In genomic region chr9:35079426-35080341, GRCh38 we compare ENCODE assay signal across 8 cellular contexts. TPM values are rescaled to one million over a fixed set of nuclear protein-coding genes. Genes with fewer than 3 reads are reported as not detected.
A peak's percentile ranks its signal among the peaks of the same experiment; 100 is the strongest.
DNase-seq lines count a peak whose midpoint lies in the region; ATAC-seq and TF ChIP-seq lines count a peak whose summit lies in the region.

Gene FANCG (minus strand): TSS chr9:35079942. CDS start chr9:35079524, 418 bp downstream.

- peak within 1 kb of the TSS; percentile 43 for H3K18ac ChIP-seq in mesendoderm (ENCODE audit: low read length)

- H3K79me1 ChIP-seq in mesendoderm (ENCODE audit: low read length), result peaks cover 17% of the 10 kb centered on the region

- peak within 1 kb of the TSS; percentile 80 for H3K4me2 ChIP-seq in mesendoderm (ENCODE audit: low read length)

- H3K27ac ChIP-seq in endodermal cell (ENCODE audit: low read depth, low read length) (peak within 1 kb of the TSS; percentile 91), mesendoderm (ENCODE audit: low read depth, low read length) (peak within 1 kb of the TSS; percentile 80)

- no peaks in the 10 kb centered on the region for H3K9me3 Mint-ChIP-seq in endodermal cell

- no peak within 1 kb of the TSS for H2AK5ac ChIP-seq in mesendoderm (ENCODE audit: low read length)

- 0 to 1% methylated on average over 32 to 67 of the region's 67 CpGs for WGBS in endodermal cell (ENCODE audit: insufficient coverage in 1 of 2, insufficient read length in 1 of 2), 2 experiments
- WGBS in mesendoderm (ENCODE audit: extremely low coverage, insufficient coverage, low lambda C conversion rate), result no CpG with 5 or more reads among the region's 67 CpGs

- H3K9ac ChIP-seq in endodermal cell (ENCODE audit: extremely low read depth, low read length, poor library complexity, severe bottlenecking), result peak within 1 kb of the TSS; percentile 77
- H3K9ac ChIP-seq in mesendoderm (ENCODE audit: low read length), result peak within 1 kb of the TSS; percentile 89

- H3K23ac ChIP-seq in mesendoderm (ENCODE audit: low read length), result no peak within 1 kb of the TSS

- no peak within 1 kb of the TSS for H2BK15ac ChIP-seq in mesendoderm (replicated peaks; ENCODE audit: low read depth)

- peak within 1 kb of the TSS; percentile 93 for H2BK5ac ChIP-seq in mesendoderm (ENCODE audit: low read length)

- H4K8ac ChIP-seq in mesendoderm (ENCODE audit: low read depth, low read length), result no peak within 1 kb of the TSS

- ATAC-seq in GM19467 (IDR thresholded peaks at IDR 0.05; ENCODE audit: unreplicated experiment), result peak; percentile 77

- H3K4me1 Mint-ChIP-seq in endodermal cell, result peaks cover 10% of the 10 kb centered on the region

- H3K27me3 ChIP-seq in endodermal cell (ENCODE audit: control insufficient read depth, insufficient read depth, low read length, poor library complexity, severe bottlenecking) (no peaks in the 10 kb centered on the region), mesendoderm (ENCODE audit: insufficient read depth, low read length, poor library complexity) (no peaks in the 10 kb centered on the region)

- H3K27me3 Mint-ChIP-seq in endodermal cell (ENCODE audit: insufficient read depth), result no peaks in the 10 kb centered on the region

- peaks cover 32% of the 10 kb centered on the region for H3K36me3 Mint-ChIP-seq in endodermal cell (ENCODE audit: low read depth)

- H2BK120ac ChIP-seq in mesendoderm (ENCODE audit: low read depth, low read length), result no peak within 1 kb of the TSS

- H3K36me3 ChIP-seq in endodermal cell (ENCODE audit: control insufficient read depth, insufficient read depth, low read length), result peaks cover 28% of the 10 kb centered on the region
- peaks cover 9% of the 10 kb centered on the region for H3K36me3 ChIP-seq in mesendoderm (ENCODE audit: control insufficient read depth, insufficient read depth, low read length)

- H3K4me1 ChIP-seq in endodermal cell (ENCODE audit: control insufficient read depth, insufficient read depth, low read length) (peaks cover 3% of the 10 kb centered on the region), mesendoderm (ENCODE audit: control insufficient read depth, low read depth, low read length) (peaks cover 5% of the 10 kb centered on the region)

- DNase-seq in CMK (ENCODE audit: low read depth) (peak; percentile 74), HS-5 (ENCODE audit: low read depth) (peak; percentile 74), NOMO-1 treated with DMSO at 0.1 percent for 48 hours (lab: John Stamatoyannopoulos, UW; ENCODE audit: unreplicated experiment) (peak; percentile 97), endodermal cell (peak; percentile 96), mesendoderm (peak; percentile 97)
- peak; percentile 64 to 76 (median 65) for DNase-seq in activated CD8-positive, alpha-beta memory T cell treated with anti-CD3 and anti-CD28 coated beads for 48 hours (ENCODE audit: low read depth in 2 of 3, low spot score in 2 of 3)
- peak; percentile 58 for DNase-seq in stimulated activated CD8-positive, alpha-beta memory T cell treated with anti-CD3 and anti-CD28 coated beads, Interleukin-15, amount 100 ng/mL, for 1 hour (ENCODE audit: low read depth)

- H3K4ac ChIP-seq in mesendoderm (ENCODE audit: low read depth, low read length), result peak within 1 kb of the TSS; percentile 5

- peak within 1 kb of the TSS; percentile 98 for H3K56ac ChIP-seq in mesendoderm (ENCODE audit: low read length)

- peak within 1 kb of the TSS; percentile 80 for H3K4me3 Mint-ChIP-seq in endodermal cell

- no peaks in the 10 kb centered on the region for H3K9me3 ChIP-seq in endodermal cell (ENCODE audit: control insufficient read depth, low read length)

- H3K4me3 ChIP-seq in endodermal cell (ENCODE audit: low read length) (peak within 1 kb of the TSS; percentile 94), mesendoderm (ENCODE audit: low read length) (peak within 1 kb of the TSS; percentile 62)

- no peak within 1 kb of the TSS for H4K5ac ChIP-seq in mesendoderm (ENCODE audit: low read length)

- peak within 1 kb of the TSS; percentile 89 for H3K27ac Mint-ChIP-seq in endodermal cell

- H3K79me2 ChIP-seq in mesendoderm (ENCODE audit: control insufficient read depth, insufficient read depth, low read length), result peaks cover 25% of the 10 kb centered on the region

- TF ChIP-seq CTCF in endodermal cell (conservative IDR thresholded peaks at IDR 0.05), result no peak

RNA-seq across cellular contexts. Expression of gene FANCG, which starts in this region (rescaled TPM):
- 100 to 1,000 TPM in 1 of 2 donors, 10 to 100 TPM in 1; 94.7 to 112 TPM for total RNA-seq in endodermal cell
- polyA plus RNA-seq in endodermal cell (2013, experiment 1 of 2), result 63.6 TPM
- 51.9 TPM for polyA plus RNA-seq in endodermal cell (2013, experiment 2 of 2)
- 49.3 TPM for polyA plus RNA-seq in mesendoderm (2013, experiment 1 of 2)
- polyA plus RNA-seq in mesendoderm (2013, experiment 2 of 2), result 50.2 TPM

Comparison
In these comparisons a context has a peak if more than half of its experiments do, and no peak if none do; other contexts are left out.
1. Peak in every context shown above with its lines: DNase-seq, ATAC-seq, H3K4me3 ChIP-seq and H3K27ac ChIP-seq.